8 cellular contexts compared by ENCODE assay signal in genomic region chr1:2391385-2392070, GRCh38. TPM values are rescaled to one million over a fixed set of nuclear protein-coding genes. Genes with fewer than 3 reads are reported as not detected.
A peak's percentile ranks its signal among the peaks of the same experiment; 100 is the strongest.
DNase-seq lines count a peak whose midpoint lies in the region; ATAC-seq, FAIRE-seq and TF ChIP-seq lines count a peak whose summit lies in the region.

Gene MORN1 (minus strand): TSS chr1:2391554. CDS start chr1:2391533, 21 bp downstream.
A gene with protein sequence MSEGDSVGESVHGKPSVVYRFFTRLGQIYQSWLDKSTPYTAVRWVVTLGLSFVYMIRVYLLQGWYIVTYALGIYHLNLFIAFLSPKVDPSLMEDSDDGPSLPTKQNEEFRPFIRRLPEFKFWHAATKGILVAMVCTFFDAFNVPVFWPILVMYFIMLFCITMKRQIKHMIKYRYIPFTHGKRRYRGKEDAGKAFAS (plus strand): TSS chr1:2391841. CDS start chr1:2395791, 3,950 bp downstream.

- TF ChIP-seq CTCF in WI38 (IDR thresholded peaks at IDR 0.05; ENCODE audit: low read depth, low read length) = no peak
- peak; percentile 6 for TF ChIP-seq CTCF in bronchial epithelial cell (IDR thresholded peaks at IDR 0.05; ENCODE audit: insufficient read depth, low read length, severe bottlenecking)

- peak; percentile 32 for FAIRE-seq in bronchial epithelial cell (lab: Jason Lieb, UNC)

- DNase-seq in AG08395 (ENCODE audit: low spot score) (peak; percentile 99), NCI-H2227 (lab: John Stamatoyannopoulos, UW; ENCODE audit: unreplicated experiment) (peak; percentile 100), bronchial epithelial cell (ENCODE audit: low read depth) (peak; percentile 94)

- H3K9ac ChIP-seq in iPS-20b (ENCODE audit: low read depth, low read length) (peak within 1 kb of the TSS; percentile 83), skeletal muscle tissue (ENCODE audit: low read depth in 1 of 3, low read length in 3 of 3) (peak within 1 kb of the TSS; percentile 83 to 92 (median 86))

- H3K9me3 ChIP-seq in iPS-20b (ENCODE audit: insufficient read depth, low read depth, low read length) (no peaks in the 10 kb centered on the region), skeletal muscle tissue (ENCODE audit: control insufficient read depth in 3 of 3, low read length in 3 of 3) (no peaks in the 10 kb centered on the region)

- peaks cover 7% of the 10 kb centered on the region for H3K4me1 ChIP-seq in iPS-20b (ENCODE audit: insufficient read depth, low read length)
- H3K4me1 ChIP-seq in skeletal muscle tissue (ENCODE audit: control insufficient read depth in 3 of 3, insufficient read depth in 3 of 3, low read length in 3 of 3) = peaks cover 31 to 43% (median 39%) of the 10 kb centered on the region in 3 donors

- H3K36me3 ChIP-seq in bronchial epithelial cell (ENCODE audit: control insufficient read depth, insufficient read depth, low read length) = peaks cover 17% of the 10 kb centered on the region
- H3K36me3 ChIP-seq in iPS-20b (ENCODE audit: insufficient read depth, low read depth, low read length) = peaks cover 32% of the 10 kb centered on the region
- H3K36me3 ChIP-seq in skeletal muscle tissue (ENCODE audit: control insufficient read depth in 3 of 3, insufficient read depth in 3 of 3, low read length in 3 of 3) = peaks cover 17 to 20% (median 19%) of the 10 kb centered on the region in 3 donors

- ATAC-seq in GM18909 (IDR thresholded peaks at IDR 0.05; ENCODE audit: poor library complexity, unreplicated experiment) (peak; percentile 89), HG03159 (IDR thresholded peaks at IDR 0.05; ENCODE audit: unreplicated experiment) (peak; percentile 87)

- H3K27me3 ChIP-seq in bronchial epithelial cell (ENCODE audit: control insufficient read depth, insufficient read depth, low read length) (no peaks in the 10 kb centered on the region), iPS-20b (ENCODE audit: insufficient read depth, low read length) (no peaks in the 10 kb centered on the region), skeletal muscle tissue (ENCODE audit: control insufficient read depth in 3 of 3, insufficient read depth in 3 of 3, low read length in 3 of 3) (no peaks in the 10 kb centered on the region)

- H3K4me3 ChIP-seq in WI38 (ENCODE audit: low read depth, low read length) (peak within 1 kb of the TSS; percentile 90), bronchial epithelial cell (ENCODE audit: low read depth, low read length) (peak within 1 kb of the TSS; percentile 77), iPS-20b (ENCODE audit: low read length) (peak within 1 kb of the TSS; percentile 90), skeletal muscle tissue (ENCODE audit: low read length in 3 of 3) (peak within 1 kb of the TSS; percentile 86 to 90 (median 88))

- no peak within 1 kb of the TSS for H3K27ac ChIP-seq in iPS-20b (ENCODE audit: low read length)
- H3K27ac ChIP-seq in skeletal muscle tissue (ENCODE audit: low read depth, low read length) = peak within 1 kb of the TSS; percentile 67

RNA-seq across cellular contexts. Expression of gene MORN1, which starts in this region (rescaled TPM):
- total RNA-seq in bronchial epithelial cell (5.5 and 10.6 TPM in 2 replicates), skeletal muscle tissue (4.2 TPM)

RNA-seq across cellular contexts. Expression of the second gene that starts in this region (rescaled TPM):
- 94.8 and 104 TPM in 2 replicates for total RNA-seq in bronchial epithelial cell
- total RNA-seq in skeletal muscle tissue = 35.5 TPM
